In the genomic region with DNA sequence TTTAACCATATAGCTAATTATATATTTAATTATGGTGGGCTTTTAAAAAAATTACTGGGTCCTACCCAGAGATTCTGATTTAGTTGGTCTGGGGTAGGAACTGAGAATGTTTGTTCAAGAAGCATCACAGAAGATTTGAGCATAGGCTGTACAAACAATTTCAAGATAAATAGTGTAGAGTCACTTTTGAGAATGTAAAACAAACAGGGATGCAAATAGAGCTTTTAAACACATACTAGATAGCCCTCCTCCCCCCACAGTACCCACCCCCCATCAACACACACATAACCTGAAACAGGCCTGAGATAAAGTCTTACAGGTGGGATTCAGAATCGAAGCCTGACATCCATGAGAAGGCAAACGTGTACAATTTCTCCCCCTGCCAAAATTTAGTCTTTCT, we compare ENCODE assay signal across 23 cellular contexts.
"Had no signal": no experiment of that assay in that cellular context is flagged by ENCODE, and none has a peak within 500 bp of the region (broad histone marks: within the 10 kb centered on the region; RNA-seq: fewer than 3 reads in every experiment).

No MANE protein-coding gene starts in this region.

- H3K9me3 ChIP-seq: testis, upper lobe of left lung had no signal

- H3K27me3 Mint-ChIP-seq: activated naive CD4-positive, alpha-beta T cell treated with anti-CD3 and anti-CD28 coated beads, Interleukin-2, amount 10 ng/mL, durations not matched to agents 7 days and 5 days had no signal

- FAIRE-seq: endometrium, keratinocyte had no signal

- DNase-seq: activated CD4-positive, alpha-beta T cell treated with anti-CD3 and anti-CD28 coated beads, Interleukin-2, amount 50 U/mL, for 4 hours; activated effector memory CD4-positive, alpha-beta T cell treated with anti-CD3 and anti-CD28 coated beads, Interleukin-2, amount 50 U/mL, for 16 hours; activated naive CD4-positive, alpha-beta T cell treated with anti-CD3 and anti-CD28 coated beads, Interleukin-2, amount 10 ng/mL, durations not matched to agents 7 days and 5 days; activated T-cell treated with anti-CD3 and anti-CD28 coated beads, Interleukin-2, amount 50 U/mL, for 72 hours; amygdala; foreskin fibroblast; heart right ventricle; left colon; mesenchymal stem cell; mucosa of descending colon; nucleus accumbens; posterior cingulate gyrus; retina; stimulated activated CD4-positive, alpha-beta T cell treated with anti-CD3 and anti-CD28 coated beads, Interleukin-2, amount 100 ng/mL, for 48 hours; stimulated activated CD8-positive, alpha-beta memory T cell treated with anti-CD3 and anti-CD28 coated beads, Interleukin-4, amount 100 ng/mL, for 48 hours; stimulated activated naive CD4-positive, alpha-beta T cell; T-helper 1 cell; T-helper 9 cell; testis; upper lobe of left lung had no signal

- H3K27ac Mint-ChIP-seq: activated naive CD4-positive, alpha-beta T cell treated with anti-CD3 and anti-CD28 coated beads, Interleukin-2, amount 10 ng/mL, durations not matched to agents 7 days and 5 days; activated T-cell treated with anti-CD3 and anti-CD28 coated beads, Interleukin-2, amount 50 U/mL, for 72 hours had no signal

- H3K9me3 Mint-ChIP-seq: activated naive CD4-positive, alpha-beta T cell treated with anti-CD3 and anti-CD28 coated beads, Interleukin-2, amount 10 ng/mL, durations not matched to agents 7 days and 5 days; activated T-cell treated with anti-CD3 and anti-CD28 coated beads, Interleukin-2, amount 50 U/mL, for 72 hours; WTC11 had no signal

- H3K4me1 Mint-ChIP-seq: activated naive CD4-positive, alpha-beta T cell treated with anti-CD3 and anti-CD28 coated beads, Interleukin-2, amount 10 ng/mL, durations not matched to agents 7 days and 5 days had no signal

- H3K4me3 ChIP-seq: heart right ventricle, mucosa of descending colon, testis, upper lobe of left lung had no signal

- ATAC-seq: activated T-cell treated with anti-CD3 and anti-CD28 coated beads, Interleukin-2, amount 50 U/mL, for 72 hours; left colon; mucosa of descending colon; WTC11 had no signal

- H3K36me3 Mint-ChIP-seq: WTC11 had no signal

- H3K27me3 ChIP-seq: heart right ventricle, testis, upper lobe of left lung had no signal

- H3K4me3 Mint-ChIP-seq: activated naive CD4-positive, alpha-beta T cell treated with anti-CD3 and anti-CD28 coated beads, Interleukin-2, amount 10 ng/mL, durations not matched to agents 7 days and 5 days; activated T-cell treated with anti-CD3 and anti-CD28 coated beads, Interleukin-2, amount 50 U/mL, for 72 hours; WTC11 had no signal

- H3K27ac ChIP-seq: heart right ventricle, testis, upper lobe of left lung had no signal

- H3K36me3 ChIP-seq: heart right ventricle, upper lobe of left lung had no signal
